In genomic region chr3:124401841-124402240, GRCh38 we compare ENCODE assay signal across 1 cellular context.
TF ChIP-seq lines count a peak whose summit lies in the region.

No MANE protein-coding gene starts in this region.

TF ChIP-seq in WTC11, 78 proteins besides CTCF, POLR2A, EP300 and RAD21 (continued from another document):
- TF ChIP-seq USF2 (CRISPR knock-in tag; IDR thresholded peaks at IDR 0.05), result no peak
- TF ChIP-seq ZNF512 (CRISPR knock-in tag; IDR thresholded peaks at IDR 0.05; ENCODE audit: borderline replicate concordance), result no peak
- TF ChIP-seq STAT6 (CRISPR knock-in tag; conservative IDR thresholded peaks at IDR 0.05; ENCODE audit: low read depth), result no peak
- no peak for TF ChIP-seq NR2C2 (CRISPR knock-in tag; IDR thresholded peaks at IDR 0.05)
- TF ChIP-seq OVOL2 (CRISPR knock-in tag; IDR thresholded peaks at IDR 0.05; ENCODE audit: borderline replicate concordance), result no peak
